In the genomic region with DNA sequence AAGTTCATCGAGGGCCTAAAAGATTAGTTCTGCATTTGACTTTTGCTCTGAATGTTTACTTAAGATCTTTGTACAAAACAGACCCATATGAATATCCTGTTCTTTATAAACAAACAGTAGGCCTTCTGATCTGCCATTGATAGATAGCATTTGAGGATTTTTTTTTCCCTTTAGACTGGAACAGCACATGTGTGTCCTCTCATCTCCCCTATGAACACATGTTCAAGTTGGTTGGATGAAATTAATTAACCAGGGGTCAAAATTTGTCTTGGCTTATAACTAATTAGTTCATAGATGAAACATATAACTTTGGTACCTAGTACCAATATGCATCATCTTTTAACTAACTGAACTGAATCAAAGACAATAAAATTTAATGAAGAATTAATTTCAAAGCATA, we compare ENCODE assay signal across 11 cellular contexts.
"Had no signal": no experiment of that assay in that cellular context is flagged by ENCODE, and none has a peak within 500 bp of the region (broad histone marks: within the 10 kb centered on the region; RNA-seq: fewer than 3 reads in every experiment).

No MANE protein-coding gene starts in this region.

- H2AFZ ChIP-seq: GM23248 had no signal

- H3K27ac Mint-ChIP-seq: GM23338, H9, HFFc6 had no signal

- H3K4me2 ChIP-seq: GM23338 had no signal

- H3K36me3 ChIP-seq: HAP-1 had no signal

- H3K9me3 Mint-ChIP-seq: GM23338, H9, HFFc6 had no signal

- H3K4me3 ChIP-seq: GM23248, GM23338, HAP-1 had no signal

- H3K9me3 ChIP-seq: HAP-1 had no signal

- H3K4me3 Mint-ChIP-seq: GM23338, H9, HFFc6 had no signal

- FAIRE-seq: H1, H54 had no signal

- ATAC-seq: GM23338, HCT116 had no signal

- H3K4me1 Mint-ChIP-seq: GM23338 had no signal

- DNase-seq: GM23248, GOT3, H7, H9, HCEC 1CT, HFFc6 had no signal

- H3K27ac ChIP-seq: GM23248 had no signal

- H3K9ac ChIP-seq: GM23248 had no signal

- H3K4me1 ChIP-seq: HAP-1 had no signal
